Comparison of ENCODE assay signal across 37 cellular contexts in the genomic region with DNA sequence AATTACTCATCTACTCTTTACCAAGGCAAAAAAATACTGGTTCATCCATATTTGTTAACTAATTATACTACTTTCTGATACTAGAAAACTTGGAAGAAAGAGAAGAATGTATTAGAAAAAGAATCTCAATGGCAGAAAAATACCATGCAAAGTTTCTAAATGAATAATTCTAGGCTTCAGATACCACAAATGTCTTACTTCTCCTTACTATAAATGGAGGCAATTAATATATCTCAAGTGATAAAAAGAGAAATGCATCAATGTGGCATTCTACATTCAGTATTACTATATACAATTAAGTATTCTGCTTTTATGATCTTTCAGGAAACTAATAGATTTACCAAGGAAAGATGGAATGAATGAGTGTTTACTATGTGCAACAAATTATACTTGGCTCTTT.
"Had no signal": no experiment of that assay in that cellular context is flagged by ENCODE, and none has a peak within 500 bp of the region (broad histone marks: within the 10 kb centered on the region; RNA-seq: fewer than 3 reads in every experiment).

No MANE protein-coding gene starts in this region.

- H3K36me3 Mint-ChIP-seq: activated naive CD4-positive, alpha-beta T cell treated with anti-CD3 and anti-CD28 coated beads, Interleukin-2, amount 50 U/mL, for 72 hours had no signal

- H3K9me3 ChIP-seq: adrenal gland, body of pancreas, breast epithelium had no signal

- H3K27ac ChIP-seq: adrenal gland, body of pancreas, brain microvascular endothelial cell, breast epithelium, VCaP had no signal

- H3K9me3 Mint-ChIP-seq: activated B cell treated with CpG ODN at 0.5 μM for 24 hours; activated CD4-positive, alpha-beta memory T cell treated with anti-CD3 and anti-CD28 coated beads for 36 hours; activated CD4-positive, alpha-beta T cell treated with anti-CD3 and anti-CD28 coated beads, Interleukin-2, amount 10 ng/mL, durations not matched to agents 24 days and 14 days; activated CD8-positive, alpha-beta T cell treated with anti-CD3 and anti-CD28 coated beads for 36 hours; activated naive CD4-positive, alpha-beta T cell treated with anti-CD3 and anti-CD28 coated beads for 36 hours; activated naive CD4-positive, alpha-beta T cell treated with anti-CD3 and anti-CD28 coated beads, Interleukin-2, amount 50 U/mL, for 72 hours; activated naive CD8-positive, alpha-beta T cell treated with anti-CD3 and anti-CD28 coated beads for 36 hours; activated T-cell treated with anti-CD3 and anti-CD28 coated beads, Interleukin-2, amount 50 U/mL, for 4 hours; activated T-cell treated with anti-CD3 and anti-CD28 coated beads, Interleukin-2, amount 50 U/mL, for 72 hours; activated T-helper 1 cell treated with anti-CD3 and anti-CD28 coated beads, Interleukin-12 subunit alpha, Interleukin-12 subunit beta, Interleukin-2, Interleukin-4 antibody, amounts not matched to agents 30 ng/mL and 10 ng/mL and 1 ng/mL, durations not matched to agents 14 hours and 24 hours and 36 hours; activated T-helper 17 cell treated with anti-CD3 and anti-CD28 coated beads, Interleukin-2, amount 50 U/mL, for 72 hours; central memory CD8-positive, alpha-beta T cell; T-helper 1 cell treated with Interleukin-12 subunit alpha and Interleukin-12 subunit beta and Interleukin-4 antibody, amounts not matched to agents 30 μg/mL and 1 μg/mL, for 36 hours; T-helper 2 cell treated with Interferon-gamma antibody and Interleukin-4, amounts not matched to agents 5 μg/mL and 100 μg/mL, for 36 hours had no signal

- ATAC-seq: activated CD8-positive, alpha-beta T cell treated with anti-CD3 and anti-CD28 coated beads for 36 hours; activated naive CD4-positive, alpha-beta T cell treated with anti-CD3 and anti-CD28 coated beads, Interleukin-2, amount 50 U/mL, for 72 hours; activated T-cell treated with anti-CD3 and anti-CD28 coated beads, Interleukin-2, amount 50 U/mL, for 4 hours; activated T-cell treated with anti-CD3 and anti-CD28 coated beads, Interleukin-2, amount 50 U/mL, for 72 hours; activated T-helper 17 cell treated with anti-CD3 and anti-CD28 coated beads, Interleukin-2, amount 50 U/mL, for 72 hours; body of pancreas had no signal

- DNase-seq: activated B cell treated with CpG ODN at 0.5 μM for 24 hours; activated CD4-positive, alpha-beta memory T cell treated with anti-CD3 and anti-CD28 coated beads for 36 hours; activated CD4-positive, alpha-beta T cell treated with anti-CD3 and anti-CD28 coated beads for 4 hours; activated CD4-positive, alpha-beta T cell treated with anti-CD3 and anti-CD28 coated beads, Interleukin-2, amount 50 U/mL, for 1 hour; activated CD4-positive, alpha-beta T cell treated with anti-CD3 and anti-CD28 coated beads, Interleukin-2, amount 50 U/mL, for 4 hours; activated CD4-positive, CD25-positive, alpha-beta regulatory T cell treated with anti-CD3 and anti-CD28 coated beads, Interleukin-2, amount 50 U/mL, for 72 hours; activated CD8-positive, alpha-beta memory T cell treated with anti-CD3 and anti-CD28 coated beads, Interleukin-2, amount 50 U/mL, for 4 hours; activated CD8-positive, alpha-beta T cell treated with anti-CD3 and anti-CD28 coated beads for 36 hours; activated effector memory CD4-positive, alpha-beta T cell treated with anti-CD3 and anti-CD28 coated beads, Interleukin-2, amount 50 U/mL, for 16 hours; activated gamma-delta T cell treated with Interleukin-2 at 50 U/mL for 16 hours; activated naive CD4-positive, alpha-beta T cell; activated naive CD4-positive, alpha-beta T cell treated with anti-CD3 and anti-CD28 coated beads for 36 hours; activated naive CD4-positive, alpha-beta T cell treated with anti-CD3 and anti-CD28 coated beads, Interleukin-2, amount 50 U/mL, for 16 hours; activated naive CD8-positive, alpha-beta T cell treated with anti-CD3 and anti-CD28 coated beads for 36 hours; activated T-cell treated with anti-CD3 and anti-CD28 coated beads for 4 hours; activated T-cell treated with anti-CD3 and anti-CD28 coated beads, Interleukin-2, amount 50 U/mL, for 1 hour; activated T-cell treated with anti-CD3 and anti-CD28 coated beads, Interleukin-2, amount 50 U/mL, for 4 hours; activated T-cell treated with anti-CD3 and anti-CD28 coated beads, Interleukin-2, amount 50 U/mL, for 72 hours; adrenal gland; amniotic stem cell; aorta; body of pancreas; brain microvascular endothelial cell; caudate nucleus; cerebellar nuclear complex; T-helper 1 cell; T-helper 2 cell; T-helper 9 cell had no signal

- H3K4me1 Mint-ChIP-seq: activated CD4-positive, alpha-beta T cell treated with anti-CD3 and anti-CD28 coated beads, Interleukin-2, amount 10 ng/mL, durations not matched to agents 24 days and 14 days; activated naive CD8-positive, alpha-beta T cell treated with anti-CD3 and anti-CD28 coated beads for 36 hours; activated T-helper 17 cell treated with anti-CD3 and anti-CD28 coated beads, Interleukin-2, amount 50 U/mL, for 72 hours; central memory CD8-positive, alpha-beta T cell had no signal

- H3K4me1 ChIP-seq: body of pancreas, breast epithelium had no signal

- H3K4me3 Mint-ChIP-seq: activated B cell treated with CpG ODN at 0.5 μM for 24 hours; activated CD4-positive, alpha-beta memory T cell treated with anti-CD3 and anti-CD28 coated beads for 36 hours; activated CD4-positive, alpha-beta T cell treated with anti-CD3 and anti-CD28 coated beads, Interleukin-2, amount 10 ng/mL, durations not matched to agents 24 days and 14 days; activated CD8-positive, alpha-beta T cell treated with anti-CD3 and anti-CD28 coated beads for 36 hours; activated naive CD4-positive, alpha-beta T cell treated with anti-CD3 and anti-CD28 coated beads for 36 hours; activated naive CD8-positive, alpha-beta T cell treated with anti-CD3 and anti-CD28 coated beads for 36 hours; activated T-cell treated with anti-CD3 and anti-CD28 coated beads, Interleukin-2, amount 50 U/mL, for 4 hours; activated T-cell treated with anti-CD3 and anti-CD28 coated beads, Interleukin-2, amount 50 U/mL, for 72 hours; activated T-helper 1 cell treated with anti-CD3 and anti-CD28 coated beads, Interleukin-12 subunit alpha, Interleukin-12 subunit beta, Interleukin-2, Interleukin-4 antibody, amounts not matched to agents 30 ng/mL and 10 ng/mL and 1 ng/mL, durations not matched to agents 14 hours and 24 hours and 36 hours; activated T-helper 17 cell treated with anti-CD3 and anti-CD28 coated beads, Interleukin-2, amount 50 U/mL, for 72 hours; central memory CD8-positive, alpha-beta T cell; T-helper 1 cell treated with Interleukin-12 subunit alpha and Interleukin-12 subunit beta and Interleukin-4 antibody, amounts not matched to agents 30 μg/mL and 1 μg/mL, for 36 hours; T-helper 2 cell treated with Interferon-gamma antibody and Interleukin-4, amounts not matched to agents 5 μg/mL and 100 μg/mL, for 36 hours had no signal

- H3K27me3 Mint-ChIP-seq: activated B cell treated with CpG ODN at 0.5 μM for 24 hours; activated CD4-positive, alpha-beta memory T cell treated with anti-CD3 and anti-CD28 coated beads for 36 hours; activated CD4-positive, alpha-beta T cell treated with anti-CD3 and anti-CD28 coated beads, Interleukin-2, amount 10 ng/mL, durations not matched to agents 24 days and 14 days; activated CD8-positive, alpha-beta T cell treated with anti-CD3 and anti-CD28 coated beads for 36 hours; activated naive CD8-positive, alpha-beta T cell treated with anti-CD3 and anti-CD28 coated beads for 36 hours; activated T-helper 17 cell treated with anti-CD3 and anti-CD28 coated beads, Interleukin-2, amount 50 U/mL, for 72 hours; central memory CD8-positive, alpha-beta T cell had no signal

- H3K27me3 ChIP-seq: adrenal gland, body of pancreas, brain microvascular endothelial cell, breast epithelium had no signal

- H3K27ac Mint-ChIP-seq: activated B cell treated with CpG ODN at 0.5 μM for 24 hours; activated CD4-positive, alpha-beta memory T cell treated with anti-CD3 and anti-CD28 coated beads for 36 hours; activated CD4-positive, alpha-beta T cell treated with anti-CD3 and anti-CD28 coated beads, Interleukin-2, amount 10 ng/mL, durations not matched to agents 24 days and 14 days; activated CD8-positive, alpha-beta T cell treated with anti-CD3 and anti-CD28 coated beads for 36 hours; activated naive CD4-positive, alpha-beta T cell treated with anti-CD3 and anti-CD28 coated beads for 36 hours; activated naive CD8-positive, alpha-beta T cell treated with anti-CD3 and anti-CD28 coated beads for 36 hours; activated T-cell treated with anti-CD3 and anti-CD28 coated beads, Interleukin-2, amount 50 U/mL, for 72 hours; activated T-helper 1 cell treated with anti-CD3 and anti-CD28 coated beads, Interleukin-12 subunit alpha, Interleukin-12 subunit beta, Interleukin-2, Interleukin-4 antibody, amounts not matched to agents 30 ng/mL and 10 ng/mL and 1 ng/mL, durations not matched to agents 14 hours and 24 hours and 36 hours; T-helper 1 cell treated with Interleukin-12 subunit alpha and Interleukin-12 subunit beta and Interleukin-4 antibody, amounts not matched to agents 30 μg/mL and 1 μg/mL, for 36 hours; T-helper 2 cell treated with Interferon-gamma antibody and Interleukin-4, amounts not matched to agents 5 μg/mL and 100 μg/mL, for 36 hours had no signal

- H3K4me3 ChIP-seq: adrenal gland, body of pancreas, breast epithelium had no signal

- H3K36me3 ChIP-seq: breast epithelium had no signal
